ENCODE assay signal across 13 cellular contexts in genomic region chr2:26652361-26653041, GRCh38. TPM values are rescaled to one million over a fixed set of nuclear protein-coding genes. Genes with fewer than 3 reads are reported as not detected.
A peak's percentile ranks its signal among the peaks of the same experiment; 100 is the strongest.
DNase-seq lines count a peak whose midpoint lies in the region; ATAC-seq and TF ChIP-seq lines count a peak whose summit lies in the region.
"Had no signal": no experiment of that assay in that cellular context is flagged by ENCODE, and none has a peak within 500 bp of the region (broad histone marks: within the 10 kb centered on the region; RNA-seq: fewer than 3 reads in every experiment).

No MANE protein-coding gene starts in this region.

- DNase-seq in AG20443 (ENCODE audit: low spot score): peak; percentile 57
- peak; percentile 71 for DNase-seq in SK-N-MC (ENCODE audit: low read depth, low spot score)
- DNase-seq in fibroblast of villous mesenchyme (ENCODE audit: low read depth): peak; percentile 90
- DNase-seq in sciatic nerve (ENCODE audit: low spot score): peak; percentile 63
- DNase-seq in cortex of kidney (lab: John Stamatoyannopoulos, UW): no peak
- DNase-seq in NOMO-1 treated with dmso at 0.1 percent for 144 hours (lab: John Stamatoyannopoulos, UW; ENCODE audit: unreplicated experiment): no peak
- DNase-seq: activated T-cell treated with anti-CD3 and anti-CD28 coated beads, Interleukin-2, amount 50 U/mL, for 1 hour; central memory CD4-positive, alpha-beta T cell; NCI-H1417; small intestine had no signal

- H3K9me3 ChIP-seq in SK-N-MC (ENCODE audit: low read depth, low read length): no peaks in the 10 kb centered on the region

- peak overlapping the region; percentile 28 for H3K4me3 ChIP-seq in SK-N-MC
- H3K4me3 ChIP-seq in fibroblast of villous mesenchyme (ENCODE audit: low read depth, low read length): no peak overlapping the region

- H3K27ac ChIP-seq in SK-N-MC: peak overlapping the region; percentile 97
- H3K27ac ChIP-seq: HL-60 had no signal

- H3K9ac ChIP-seq in SK-N-MC (ENCODE audit: insufficient read length): peak overlapping the region; percentile 54

- intact Hi-C loops in sciatic nerve (cut with DNase I): no loop called here

- ATAC-seq in sciatic nerve (peak; percentile 93), HG03159 (IDR thresholded peaks at IDR 0.05; ENCODE audit: unreplicated experiment) (no peak), HG03175 (IDR thresholded peaks at IDR 0.05; ENCODE audit: unreplicated experiment) (no peak)

- H3K36me3 ChIP-seq in SK-N-MC (ENCODE audit: insufficient read depth, low read length): no peaks in the 10 kb centered on the region

- no peak for TF ChIP-seq CTCF in fibroblast of villous mesenchyme (IDR thresholded peaks at IDR 0.05; ENCODE audit: insufficient read depth, low read depth, low read length)

RNA-seq across cellular contexts. Expression of gene CIB4, which starts 11.3 kb away (rescaled TPM):
- total RNA-seq in fibroblast of villous mesenchyme (not detected in 2 replicates), sciatic nerve (not detected)

RNA-seq across cellular contexts. Expression of gene KCNK3, which starts 40.0 kb away (rescaled TPM):
- total RNA-seq in fibroblast of villous mesenchyme: under 0.01 TPM in 2 replicates
- total RNA-seq in sciatic nerve: 0.53 TPM

Comparison
In these comparisons a context has a peak if more than half of its experiments do, and no peak if none do; other contexts are left out.
1. DNase-seq: peak in AG20443 (single experiment), SK-N-MC (single experiment), fibroblast of villous mesenchyme (single experiment) and sciatic nerve (single experiment); none in cortex of kidney (single experiment) and NOMO-1 treated with dmso at 0.1 percent for 144 hours (single experiment).